In the genomic region with DNA sequence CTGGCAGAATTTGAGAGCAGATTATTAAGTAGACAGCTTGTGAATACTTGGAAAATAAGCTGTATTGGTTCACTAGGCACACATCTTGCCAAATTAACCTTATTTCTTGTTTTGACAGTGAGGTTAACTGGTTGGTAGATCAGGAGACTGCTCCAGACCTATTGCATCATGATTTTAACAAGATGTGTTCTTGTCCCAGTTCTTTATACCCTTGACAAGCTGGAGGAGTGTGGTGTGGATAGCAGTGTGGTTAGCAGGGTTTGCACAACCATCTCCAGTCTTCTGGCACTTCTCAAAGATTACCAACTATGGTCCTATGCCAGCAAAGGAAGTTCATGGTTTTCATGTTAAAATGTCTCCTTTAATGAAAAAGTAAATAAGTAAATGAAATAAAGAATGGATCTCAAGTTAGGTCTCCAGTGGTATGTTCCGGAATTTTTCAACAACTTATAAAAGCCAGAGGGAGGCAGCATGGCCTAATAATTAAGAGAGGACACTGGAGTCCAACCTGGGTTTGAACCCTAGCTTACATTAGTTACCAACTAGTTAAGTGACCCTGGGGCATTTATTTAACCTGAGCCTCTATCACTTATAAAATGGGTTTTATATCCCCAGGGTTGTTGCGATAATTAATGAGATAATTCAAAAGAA, we compare ENCODE assay signal across 2 cellular contexts.
TF ChIP-seq lines count a peak whose summit lies in the region.

No MANE protein-coding gene starts in this region.

TF ChIP-seq in HCT116, 20 proteins besides CTCF, POLR2A, EP300 and RAD21:
- TF ChIP-seq SP1 (IDR thresholded peaks at IDR 0.05; ENCODE audit: low read depth) (no peak), ZFX (IDR thresholded peaks at IDR 0.05) (no peak), POLR2AphosphoS5 (IDR thresholded peaks at IDR 0.05; ENCODE audit: low read depth, low read length) (no peak), FOSL1 (IDR thresholded peaks at IDR 0.05; ENCODE audit: low read depth) (no peak), YY1 (IDR thresholded peaks at IDR 0.05; ENCODE audit: extremely low read depth, insufficient replicate concordance, low read depth, low read length) (no peak), SRF (IDR thresholded peaks at IDR 0.05; ENCODE audit: low read depth) (no peak), CBX3 (IDR thresholded peaks at IDR 0.05; ENCODE audit: low read depth) (no peak), SIN3A (IDR thresholded peaks at IDR 0.05; ENCODE audit: low read depth) (no peak), EZH2phosphoT487 (IDR thresholded peaks at IDR 0.05; ENCODE audit: borderline replicate concordance) (no peak), CEBPB (IDR thresholded peaks at IDR 0.05; ENCODE audit: low read depth) (no peak), EGR1 (IDR thresholded peaks at IDR 0.05; ENCODE audit: low read depth) (no peak), EZH2 (IDR thresholded peaks at IDR 0.05) (no peak), ZNF274 (IDR thresholded peaks at IDR 0.05; ENCODE audit: low read depth, low read length) (no peak), JUND (IDR thresholded peaks at IDR 0.05) (no peak), ELF1 (IDR thresholded peaks at IDR 0.05; ENCODE audit: borderline replicate concordance, low read depth) (no peak), TCF7L2 (IDR thresholded peaks at IDR 0.05; ENCODE audit: borderline replicate concordance, extremely low read depth, insufficient read depth, insufficient read length) (no peak)
- TF ChIP-seq, protein P1, sequence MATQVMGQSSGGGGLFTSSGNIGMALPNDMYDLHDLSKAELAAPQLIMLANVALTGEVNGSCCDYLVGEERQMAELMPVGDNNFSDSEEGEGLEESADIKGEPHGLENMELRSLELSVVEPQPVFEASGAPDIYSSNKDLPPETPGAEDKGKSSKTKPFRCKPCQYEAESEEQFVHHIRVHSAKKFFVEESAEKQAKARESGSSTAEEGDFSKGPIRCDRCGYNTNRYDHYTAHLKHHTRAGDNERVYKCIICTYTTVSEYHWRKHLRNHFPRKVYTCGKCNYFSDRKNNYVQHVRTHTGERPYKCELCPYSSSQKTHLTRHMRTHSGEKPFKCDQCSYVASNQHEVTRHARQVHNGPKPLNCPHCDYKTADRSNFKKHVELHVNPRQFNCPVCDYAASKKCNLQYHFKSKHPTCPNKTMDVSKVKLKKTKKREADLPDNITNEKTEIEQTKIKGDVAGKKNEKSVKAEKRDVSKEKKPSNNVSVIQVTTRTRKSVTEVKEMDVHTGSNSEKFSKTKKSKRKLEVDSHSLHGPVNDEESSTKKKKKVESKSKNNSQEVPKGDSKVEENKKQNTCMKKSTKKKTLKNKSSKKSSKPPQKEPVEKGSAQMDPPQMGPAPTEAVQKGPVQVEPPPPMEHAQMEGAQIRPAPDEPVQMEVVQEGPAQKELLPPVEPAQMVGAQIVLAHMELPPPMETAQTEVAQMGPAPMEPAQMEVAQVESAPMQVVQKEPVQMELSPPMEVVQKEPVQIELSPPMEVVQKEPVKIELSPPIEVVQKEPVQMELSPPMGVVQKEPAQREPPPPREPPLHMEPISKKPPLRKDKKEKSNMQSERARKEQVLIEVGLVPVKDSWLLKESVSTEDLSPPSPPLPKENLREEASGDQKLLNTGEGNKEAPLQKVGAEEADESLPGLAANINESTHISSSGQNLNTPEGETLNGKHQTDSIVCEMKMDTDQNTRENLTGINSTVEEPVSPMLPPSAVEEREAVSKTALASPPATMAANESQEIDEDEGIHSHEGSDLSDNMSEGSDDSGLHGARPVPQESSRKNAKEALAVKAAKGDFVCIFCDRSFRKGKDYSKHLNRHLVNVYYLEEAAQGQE (IDR thresholded peaks at IDR 0.05; ENCODE audit: low read depth), result no peak
- TF ChIP-seq, protein P2, sequence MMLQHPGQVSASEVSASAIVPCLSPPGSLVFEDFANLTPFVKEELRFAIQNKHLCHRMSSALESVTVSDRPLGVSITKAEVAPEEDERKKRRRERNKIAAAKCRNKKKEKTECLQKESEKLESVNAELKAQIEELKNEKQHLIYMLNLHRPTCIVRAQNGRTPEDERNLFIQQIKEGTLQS (IDR thresholded peaks at IDR 0.05), result no peak
- TF ChIP-seq, protein P3, sequence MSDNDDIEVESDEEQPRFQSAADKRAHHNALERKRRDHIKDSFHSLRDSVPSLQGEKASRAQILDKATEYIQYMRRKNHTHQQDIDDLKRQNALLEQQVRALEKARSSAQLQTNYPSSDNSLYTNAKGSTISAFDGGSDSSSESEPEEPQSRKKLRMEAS (IDR thresholded peaks at IDR 0.05), result no peak
TF ChIP-seq in HCT116: peak in this region for 0.

TF ChIP-seq in GM12878, 131 proteins besides CTCF, POLR2A, EP300 and RAD21:
- no peak for TF ChIP-seq HDAC2 (IDR thresholded peaks at IDR 0.05)
- TF ChIP-seq MEF2B (IDR thresholded peaks at IDR 0.05; ENCODE audit: partially characterized antibody, poor library complexity, severe bottlenecking), result no peak
- TF ChIP-seq EED (IDR thresholded peaks at IDR 0.05; ENCODE audit: low read depth), result no peak
- no peak for TF ChIP-seq FOS (IDR thresholded peaks at IDR 0.05; ENCODE audit: borderline replicate concordance, extremely low read depth, insufficient read length)
- TF ChIP-seq, protein P4, sequence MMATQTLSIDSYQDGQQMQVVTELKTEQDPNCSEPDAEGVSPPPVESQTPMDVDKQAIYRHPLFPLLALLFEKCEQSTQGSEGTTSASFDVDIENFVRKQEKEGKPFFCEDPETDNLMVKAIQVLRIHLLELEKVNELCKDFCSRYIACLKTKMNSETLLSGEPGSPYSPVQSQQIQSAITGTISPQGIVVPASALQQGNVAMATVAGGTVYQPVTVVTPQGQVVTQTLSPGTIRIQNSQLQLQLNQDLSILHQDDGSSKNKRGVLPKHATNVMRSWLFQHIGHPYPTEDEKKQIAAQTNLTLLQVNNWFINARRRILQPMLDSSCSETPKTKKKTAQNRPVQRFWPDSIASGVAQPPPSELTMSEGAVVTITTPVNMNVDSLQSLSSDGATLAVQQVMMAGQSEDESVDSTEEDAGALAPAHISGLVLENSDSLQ (IDR thresholded peaks at IDR 0.05), result no peak
- TF ChIP-seq FOXK2 (IDR thresholded peaks at IDR 0.05), result no peak
- no peak for TF ChIP-seq NFIC (IDR thresholded peaks at IDR 0.05; ENCODE audit: low read depth, low read length)
- TF ChIP-seq ZNF622 (IDR thresholded peaks at IDR 0.05), result no peak
- no peak for TF ChIP-seq SUZ12 (IDR thresholded peaks at IDR 0.05; ENCODE audit: unreplicated experiment)
- no peak for TF ChIP-seq DPF2 (IDR thresholded peaks at IDR 0.05)
- no peak for TF ChIP-seq GATAD2B (conservative IDR thresholded peaks at IDR 0.05; ENCODE audit: low read depth)
